In genomic region chr6:12605888-12606345, GRCh38 we compare ENCODE assay signal across 8 cellular contexts.
DNase-seq lines count a peak whose midpoint lies in the region; ATAC-seq and TF ChIP-seq lines count a peak whose summit lies in the region.

No MANE protein-coding gene starts in this region.

- no peaks in the 10 kb centered on the region for H3K36me3 ChIP-seq in heart left ventricle

- TF ChIP-seq POLR2A in heart left ventricle (IDR thresholded peaks at IDR 0.05), result no peak

- H3K4me3 ChIP-seq in heart left ventricle, result no peak overlapping the region

- DNase-seq in DMS 273 (lab: John Stamatoyannopoulos, UW; ENCODE audit: unreplicated experiment) (peak; percentile 69), HS-27A (ENCODE audit: low read depth) (peak; percentile 59), NOMO-1 treated with DMSO at 0.1 percent for 48 hours (lab: John Stamatoyannopoulos, UW; ENCODE audit: unreplicated experiment) (peak; percentile 78), heart left ventricle (peak in 4 of 5 donors; percentile 30 to 40 (median 35)), retina (peak; percentile 67), GOT3 (lab: John Stamatoyannopoulos, UW) (no peak)
- peak; percentile 67 for DNase-seq in activated naive CD4-positive, alpha-beta T cell treated with anti-CD3 and anti-CD28 coated beads for 36 hours

- H3K4me3 Mint-ChIP-seq in activated naive CD4-positive, alpha-beta T cell treated with anti-CD3 and anti-CD28 coated beads for 36 hours, result no peak overlapping the region

- no peak overlapping the region for H3K27ac Mint-ChIP-seq in activated naive CD4-positive, alpha-beta T cell treated with anti-CD3 and anti-CD28 coated beads for 36 hours

- no peak overlapping the region for H3K27ac ChIP-seq in heart left ventricle

- peaks cover 0 to 25% (median 3%) of the 10 kb centered on the region in 12 donors for H3K4me1 ChIP-seq in heart left ventricle

- no peaks in the 10 kb centered on the region for H3K9me3 ChIP-seq in heart left ventricle

- intact Hi-C loops in activated naive CD4-positive, alpha-beta T cell treated with anti-CD3 and anti-CD28 coated beads for 36 hours (cut with micrococcal nuclease), result loop anchor here (1.0 to 10.0 kb wide), 9 partner anchors 104 to 1021 kb away; no protein-coding TSS in a partner anchor
- intact Hi-C loops in heart left ventricle (cut with DNase I), result loop anchor here (2.0 to 10.0 kb wide), 13 partner anchors 211 to 1021 kb away; no protein-coding TSS in a partner anchor

- CTCF ChIA-PET in activated naive CD4-positive, alpha-beta T cell treated with anti-CD3 and anti-CD28 coated beads for 36 hours (lab: Charles Lee), result interaction anchor here (0.6 to 1.3 kb wide), 6 partner anchors 172 to 1024 kb away, joined by 3 to 5 read pairs (median 3); partner anchors contain the start of gene EDN1

- TF ChIP-seq CTCF in heart left ventricle (IDR thresholded peaks at IDR 0.05), result peak; percentile 43 to 77 (median 65)

- H3K36me3 Mint-ChIP-seq in activated naive CD4-positive, alpha-beta T cell treated with anti-CD3 and anti-CD28 coated beads for 36 hours (ENCODE audit: low read depth), result no peaks in the 10 kb centered on the region

- ATAC-seq in GM19455 (IDR thresholded peaks at IDR 0.05; ENCODE audit: unreplicated experiment) (peak; percentile 49), heart left ventricle (peak; percentile 63 to 83 (median 77))

- H3K4me1 Mint-ChIP-seq in activated naive CD4-positive, alpha-beta T cell treated with anti-CD3 and anti-CD28 coated beads for 36 hours (ENCODE audit: low read depth), result peaks cover 11% of the 10 kb centered on the region

- WGBS in heart left ventricle, 4 donors, result 47 to 55% (median 54%) methylated on average over 7 of the region's 7 CpGs

- peaks cover 24% of the 10 kb centered on the region for H3K27me3 Mint-ChIP-seq in activated naive CD4-positive, alpha-beta T cell treated with anti-CD3 and anti-CD28 coated beads for 36 hours (ENCODE audit: low read depth)

- no peaks in the 10 kb centered on the region for H3K9me3 Mint-ChIP-seq in activated naive CD4-positive, alpha-beta T cell treated with anti-CD3 and anti-CD28 coated beads for 36 hours

- H3K27me3 ChIP-seq in heart left ventricle, result no peaks in the 10 kb centered on the region
